Comparison of ENCODE assay signal across 23 cellular contexts in genomic region chr1:95039360-95040031, GRCh38. TPM values are rescaled to one million over a fixed set of nuclear protein-coding genes. Genes with fewer than 3 reads are reported as not detected.
A peak's percentile ranks its signal among the peaks of the same experiment; 100 is the strongest.
DNase-seq lines count a peak whose midpoint lies in the region; ATAC-seq, FAIRE-seq and TF ChIP-seq lines count a peak whose summit lies in the region.
"Had no signal": no experiment of that assay in that cellular context is flagged by ENCODE, and none has a peak within 500 bp of the region (broad histone marks: within the 10 kb centered on the region; RNA-seq: fewer than 3 reads in every experiment).

No MANE protein-coding gene starts in this region.

- TF ChIP-seq POLR2A in breast epithelium (IDR thresholded peaks at IDR 0.05) = no peak
- TF ChIP-seq POLR2A in uterus (IDR thresholded peaks at IDR 0.05) = no peak
- TF ChIP-seq POLR2A in esophagus squamous epithelium (IDR thresholded peaks at IDR 0.05) = no peak

- no peak for TF ChIP-seq CTCF in MCF 10A (IDR thresholded peaks at IDR 0.05; ENCODE audit: unreplicated experiment)
- no peak for TF ChIP-seq CTCF in breast epithelium (IDR thresholded peaks at IDR 0.05)
- TF ChIP-seq CTCF in astrocyte (IDR thresholded peaks at IDR 0.05; ENCODE audit: insufficient read depth, low read depth, low read length) = no peak
- TF ChIP-seq CTCF in uterus (IDR thresholded peaks at IDR 0.05) = no peak
- TF ChIP-seq CTCF in esophagus squamous epithelium (IDR thresholded peaks at IDR 0.05) = no peak

- CTCF ChIA-PET in MCF 10A (lab: Yijun Ruan, JAX) = interaction anchor here (0.6 to 5.3 kb wide), 7 partner anchors 10 to 234 kb away, joined by 3 to 192 read pairs (median 14); no protein-coding TSS in a partner anchor

- DNase-seq in MCF 10A (ENCODE audit: unreplicated experiment) (peak; percentile 61), breast epithelium (ENCODE audit: low spot score in 2 of 2) (no peak), astrocyte (ENCODE audit: low read depth) (peak; percentile 60), iris pigment epithelial cell (ENCODE audit: low read depth) (peak; percentile 52), uterus (peak; percentile 63 to 74), UCSD-AML1 (lab: John Stamatoyannopoulos, UW; ENCODE audit: unreplicated experiment) (no peak), Right ventricle myocardium inferior (ENCODE audit: missing footprints) (no peak), esophagus squamous epithelium (lab: John Stamatoyannopoulos, UW) (no peak)
- DNase-seq: activated CD4-positive, CD25-positive, alpha-beta regulatory T cell treated with anti-CD3 and anti-CD28 coated beads, Interleukin-2, amount 50 U/mL, for 72 hours; activated naive CD4-positive, alpha-beta T cell treated with anti-CD3 and anti-CD28 coated beads for 36 hours; activated T-cell treated with anti-CD3 and anti-CD28 coated beads, Interleukin-2, amount 50 U/mL, for 48 hours; central memory CD4-positive, alpha-beta T cell; COR-L47; gastrocnemius medialis; naive B cell; NCI-H146; NCI-H524; stimulated activated CD4-positive, alpha-beta T cell treated with anti-CD3 and anti-CD28 coated beads, Interleukin-12 subunit alpha, Interleukin-12 subunit beta, amount 100 ng/mL, for 4 hours had no signal

- no TSS peak for BruUV-seq in MCF 10A (replicated peaks; lab: Mats Ljungman, UMichigan)

- H3K27ac Mint-ChIP-seq in MCF 10A (ENCODE audit: low read depth, unreplicated experiment) (peak overlapping the region; percentile 10), astrocyte (ENCODE audit: unreplicated experiment) (peak overlapping the region; percentile 43)
- H3K27ac Mint-ChIP-seq: activated naive CD4-positive, alpha-beta T cell treated with anti-CD3 and anti-CD28 coated beads for 36 hours; B cell; stimulated activated naive CD8-positive, alpha-beta T cell treated with anti-CD3 and anti-CD28 coated beads, Interleukin-15, Interleukin-2, amounts not matched to agents 100 ng/mL and 50 ng/mL, for 24 hours had no signal

- H3K79me2 ChIP-seq in astrocyte (ENCODE audit: insufficient read depth, low read length) = peaks cover 5% of the 10 kb centered on the region

- H3K4me1 Mint-ChIP-seq in MCF 10A (ENCODE audit: insufficient read depth, unreplicated experiment) (peaks cover 10% of the 10 kb centered on the region), astrocyte (ENCODE audit: low read depth, unreplicated experiment) (peaks cover 8% of the 10 kb centered on the region)
- H3K4me1 Mint-ChIP-seq: B cell, naive B cell had no signal

- no peak for ATAC-seq in Right ventricle myocardium inferior
- ATAC-seq: gastrocnemius medialis had no signal

- H3K4me1 ChIP-seq in breast epithelium (no peaks in the 10 kb centered on the region), astrocyte (ENCODE audit: insufficient read depth, low read length) (peaks cover 31% of the 10 kb centered on the region), uterus (peaks cover 0 to 13% of the 10 kb centered on the region in 2 donors), esophagus squamous epithelium (peaks cover 0 to 47% (median 3%) of the 10 kb centered on the region in 3 donors)

- H3K9me3 Mint-ChIP-seq in MCF 10A (ENCODE audit: unreplicated experiment) = no peaks in the 10 kb centered on the region
- no peaks in the 10 kb centered on the region for H3K9me3 Mint-ChIP-seq in astrocyte (ENCODE audit: unreplicated experiment)
- H3K9me3 Mint-ChIP-seq: activated naive CD4-positive, alpha-beta T cell treated with anti-CD3 and anti-CD28 coated beads for 36 hours; naive B cell; stimulated activated naive CD8-positive, alpha-beta T cell treated with anti-CD3 and anti-CD28 coated beads, Interleukin-15, Interleukin-2, amounts not matched to agents 100 ng/mL and 50 ng/mL, for 24 hours had no signal

- H3K4me3 Mint-ChIP-seq in MCF 10A (ENCODE audit: unreplicated experiment) = no peak overlapping the region
- H3K4me3 Mint-ChIP-seq in astrocyte (ENCODE audit: unreplicated experiment) = no peak overlapping the region
- H3K4me3 Mint-ChIP-seq: activated naive CD4-positive, alpha-beta T cell treated with anti-CD3 and anti-CD28 coated beads for 36 hours; B cell; naive B cell; stimulated activated naive CD8-positive, alpha-beta T cell treated with anti-CD3 and anti-CD28 coated beads, Interleukin-15, Interleukin-2, amounts not matched to agents 100 ng/mL and 50 ng/mL, for 24 hours had no signal

- H3K4me3 ChIP-seq in breast epithelium (no peak overlapping the region), astrocyte (ENCODE audit: insufficient read depth, low read depth, low read length) (no peak overlapping the region), uterus (no peak overlapping the region), esophagus squamous epithelium (no peak overlapping the region)
- H3K4me3 ChIP-seq: gastrocnemius medialis, tibial nerve had no signal

- WGBS in esophagus squamous epithelium, 2 donors = 47 to 64% methylated on average over 12 of the region's 12 CpGs

- H3K4me2 ChIP-seq in astrocyte (ENCODE audit: low read length) = no peak overlapping the region

- H3K27ac ChIP-seq in breast epithelium (no peak overlapping the region), astrocyte (ENCODE audit: low read depth, low read length) (no peak overlapping the region), uterus (peak overlapping the region; percentile 65 to 85), esophagus squamous epithelium (peak overlapping the region in 2 of 4 donors; percentile 74 to 75)
- H3K27ac ChIP-seq: gastrocnemius medialis had no signal

- intact Hi-C loops in MCF 10A (cut with micrococcal nuclease) (loop anchor here (5.0 kb wide), 2 partner anchors 232 to 497 kb away; partner anchors contain the start of gene F3), breast epithelium (cut with DNase I; ENCODE audit: low total_unique reads) (loop anchor here (10.0 kb wide), 1 partner anchor 185 kb away; no protein-coding TSS in a partner anchor), uterus (cut with DNase I; ENCODE audit: low total_unique reads) (loop anchor here (5.0 kb wide), 1 partner anchor 112 kb away; the partner anchor contains the start of gene CNN3), Right ventricle myocardium inferior (cut with DNase I) (loop anchor here (2.0 to 5.0 kb wide), 3 partner anchors 62 to 517 kb away; partner anchors contain the start of gene CNN3), esophagus squamous epithelium (cut with DNase I) (loop anchor here (10.0 kb wide), 2 partner anchors 115 to 215 kb away; partner anchors contain the start of genes CNN3 and SLC44A3)

- no peaks in the 10 kb centered on the region for H3K27me3 Mint-ChIP-seq in MCF 10A (ENCODE audit: insufficient read depth, unreplicated experiment)
- H3K27me3 Mint-ChIP-seq in astrocyte (ENCODE audit: low read depth, unreplicated experiment) = no peaks in the 10 kb centered on the region
- H3K27me3 Mint-ChIP-seq: B cell; naive B cell; stimulated activated naive CD8-positive, alpha-beta T cell treated with anti-CD3 and anti-CD28 coated beads, Interleukin-15, Interleukin-2, amounts not matched to agents 100 ng/mL and 50 ng/mL, for 24 hours had no signal

- no peaks in the 10 kb centered on the region for H3K27me3 ChIP-seq in breast epithelium
- no peaks in the 10 kb centered on the region for H3K27me3 ChIP-seq in astrocyte (ENCODE audit: insufficient read depth, low read length)
- H3K27me3 ChIP-seq in uterus = no peaks in the 10 kb centered on the region
- no peaks in the 10 kb centered on the region for H3K27me3 ChIP-seq in esophagus squamous epithelium
- H3K27me3 ChIP-seq: gastrocnemius medialis, tibial nerve had no signal

- no peak for FAIRE-seq in astrocyte (lab: Jason Lieb, UNC)
- FAIRE-seq: A204.1, H54 had no signal

- H3K36me3 ChIP-seq in breast epithelium (no peaks in the 10 kb centered on the region), astrocyte (ENCODE audit: insufficient read depth, low read length) (no peaks in the 10 kb centered on the region), uterus (no peaks in the 10 kb centered on the region), esophagus squamous epithelium (no peaks in the 10 kb centered on the region)
- H3K36me3 ChIP-seq: gastrocnemius medialis had no signal

- H2AFZ ChIP-seq in astrocyte (ENCODE audit: low read depth, low read length) = no peak overlapping the region

- POLR2A ChIA-PET in MCF 10A (lab: Yijun Ruan, JAX) = interaction anchor here (2.8 to 3.0 kb wide), 2 partner anchors 175 to 185 kb away, joined by 18 to 58 read pairs; no protein-coding TSS in a partner anchor

- peaks cover 4% of the 10 kb centered on the region for H4K20me1 ChIP-seq in astrocyte (ENCODE audit: insufficient read depth, low read length)

- no peak overlapping the region for H3K9ac ChIP-seq in astrocyte (ENCODE audit: low read length)

- H3K9me3 ChIP-seq in breast epithelium (no peaks in the 10 kb centered on the region), astrocyte (ENCODE audit: insufficient read depth, low read depth, low read length) (no peaks in the 10 kb centered on the region), uterus (no peaks in the 10 kb centered on the region), esophagus squamous epithelium (no peaks in the 10 kb centered on the region)
- H3K9me3 ChIP-seq: gastrocnemius medialis, tibial nerve had no signal

- H3K36me3 Mint-ChIP-seq in MCF 10A (ENCODE audit: insufficient read depth, unreplicated experiment) (no peaks in the 10 kb centered on the region), astrocyte (ENCODE audit: low read depth, unreplicated experiment) (no peaks in the 10 kb centered on the region)
- H3K36me3 Mint-ChIP-seq: naive B cell had no signal

RNA-seq across cellular contexts. Expression of gene ALG14, which starts 33.3 kb away (rescaled TPM):
- total RNA-seq in MCF 10A (2022) (13.0 and 15.5 TPM in 2 replicates), breast epithelium (1 to 10 TPM; 1.2 to 1.6 (median 1.4) TPM), astrocyte (6.9 and 8.1 TPM in 2 replicates), uterus (1 to 10 TPM in 3 of 4 donors, under 1 TPM in 1; 0.51 to 6.7 (median 1.6) TPM), Right ventricle myocardium inferior (2.0 TPM), esophagus squamous epithelium (1 to 10 TPM in 2 of 4 donors, under 1 TPM in 2; 0.53 to 1.3 (median 1.0) TPM)

Comparison
In these comparisons a context has a peak if more than half of its experiments do, and no peak if none do; other contexts are left out.
1. DNase-seq: peak in MCF 10A (single experiment), astrocyte (single experiment), iris pigment epithelial cell (single experiment) and uterus (2 of 2); none in breast epithelium (0 of 2), UCSD-AML1 (single experiment), Right ventricle myocardium inferior (single experiment) and esophagus squamous epithelium (single experiment).
2. H3K27ac ChIP-seq: peak in uterus (2 of 2); none in breast epithelium (0 of 2) and astrocyte (single experiment).